31 cellular contexts compared by ENCODE assay signal in the genomic region with DNA sequence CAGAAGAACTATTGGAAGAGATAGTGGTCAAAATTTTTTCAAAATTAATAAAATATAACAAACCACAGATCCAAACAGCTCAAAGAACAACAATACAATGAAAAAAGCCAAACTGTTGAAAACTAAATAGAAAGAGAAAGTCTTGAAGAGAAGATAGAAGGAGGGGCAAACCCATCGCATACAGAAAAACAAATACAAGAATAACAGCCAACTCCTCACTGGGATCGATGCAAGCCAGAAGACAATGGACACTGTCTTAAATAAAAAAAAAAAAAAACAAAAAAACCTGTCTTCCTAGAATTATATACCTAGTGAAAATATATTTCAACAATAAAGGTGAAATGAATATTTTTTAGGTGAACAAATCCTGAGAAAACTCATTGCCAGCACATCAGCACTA. TPM values are rescaled to one million over a fixed set of nuclear protein-coding genes. Genes with fewer than 3 reads are reported as not detected.
"Had no signal": no experiment of that assay in that cellular context is flagged by ENCODE, and none has a peak within 500 bp of the region (broad histone marks: within the 10 kb centered on the region; RNA-seq: fewer than 3 reads in every experiment).

No MANE protein-coding gene starts in this region.

- H3K4me1 ChIP-seq: ascending aorta, SJCRH30 had no signal

- H3K27me3 Mint-ChIP-seq: activated CD4-positive, alpha-beta T cell treated with anti-CD3 and anti-CD28 coated beads, Interleukin-2, amount 10 ng/mL, durations not matched to agents 7 days and 5 days; activated naive CD4-positive, alpha-beta T cell treated with anti-CD3 and anti-CD28 coated beads, Interleukin-2, amount 50 U/mL, for 24 hours; activated T-cell treated with anti-CD3 and anti-CD28 coated beads, Interleukin-2, amount 50 U/mL, for 24 hours had no signal

- H3K9me3 Mint-ChIP-seq: activated naive CD4-positive, alpha-beta T cell treated with anti-CD3 and anti-CD28 coated beads, Interleukin-2, amount 50 U/mL, for 24 hours; activated T-cell treated with anti-CD3 and anti-CD28 coated beads, Interleukin-2, amount 50 U/mL, for 24 hours; central memory CD8-positive, alpha-beta T cell had no signal

- H3K27ac ChIP-seq: ascending aorta, cardiac muscle cell, SJCRH30, SK-N-MC, VCaP had no signal

- H3K36me3 ChIP-seq: ascending aorta, cardiac muscle cell, SJCRH30 had no signal

- H3K9me3 ChIP-seq: ascending aorta had no signal

- H3K4me3 Mint-ChIP-seq: activated CD4-positive, alpha-beta T cell treated with anti-CD3 and anti-CD28 coated beads, Interleukin-2, amount 10 ng/mL, durations not matched to agents 7 days and 5 days; activated CD8-positive, alpha-beta T cell treated with anti-CD3 and anti-CD28 coated beads, Interleukin-2, amount 10 ng/mL, durations not matched to agents 7 days and 5 days; activated naive CD4-positive, alpha-beta T cell treated with anti-CD3 and anti-CD28 coated beads, Interleukin-2, amount 50 U/mL, for 24 hours; activated naive CD8-positive, alpha-beta T cell treated with anti-CD3 and anti-CD28 coated beads, Interleukin-2, amount 10 ng/mL, durations not matched to agents 7 days and 5 days; activated T-cell treated with anti-CD3 and anti-CD28 coated beads, Interleukin-2, amount 50 U/mL, for 24 hours; central memory CD8-positive, alpha-beta T cell; T-helper 1 cell treated with Interleukin-12 subunit alpha and Interleukin-12 subunit beta and Interleukin-4 antibody, amounts not matched to agents 30 μg/mL and 1 μg/mL, for 36 hours; T-helper 2 cell treated with Interferon-gamma antibody and Interleukin-4, amounts not matched to agents 5 μg/mL and 100 μg/mL, for 36 hours had no signal

- H3K4me3 ChIP-seq: ascending aorta, cardiac muscle cell, SJCRH30, SK-N-MC had no signal

- H3K27me3 ChIP-seq: ascending aorta, cardiac muscle cell, SJCRH30 had no signal

- ATAC-seq: activated CD8-positive, alpha-beta T cell treated with anti-CD3 and anti-CD28 coated beads, Interleukin-2, amount 10 ng/mL, durations not matched to agents 7 days and 5 days; Panc1 had no signal

- H3K27ac Mint-ChIP-seq: activated CD4-positive, alpha-beta T cell treated with anti-CD3 and anti-CD28 coated beads, Interleukin-2, amount 10 ng/mL, durations not matched to agents 7 days and 5 days; activated CD8-positive, alpha-beta T cell treated with anti-CD3 and anti-CD28 coated beads, Interleukin-2, amount 10 ng/mL, durations not matched to agents 7 days and 5 days; activated naive CD4-positive, alpha-beta T cell treated with anti-CD3 and anti-CD28 coated beads, Interleukin-2, amount 50 U/mL, for 24 hours; activated naive CD8-positive, alpha-beta T cell treated with anti-CD3 and anti-CD28 coated beads, Interleukin-2, amount 10 ng/mL, durations not matched to agents 7 days and 5 days; activated T-cell treated with anti-CD3 and anti-CD28 coated beads, Interleukin-2, amount 50 U/mL, for 24 hours; activated T-helper 2 cell treated with anti-CD3 and anti-CD28 coated beads, Interferon-gamma antibody, Interleukin-2, Interleukin-4, amounts not matched to agents 10 μg/mL and 5 μg/mL and 100 μg/mL, durations not matched to agents 14 hours and 24 hours and 36 hours; T-helper 1 cell treated with Interleukin-12 subunit alpha and Interleukin-12 subunit beta and Interleukin-4 antibody, amounts not matched to agents 30 μg/mL and 1 μg/mL, for 36 hours; T-helper 2 cell treated with Interferon-gamma antibody and Interleukin-4, amounts not matched to agents 5 μg/mL and 100 μg/mL, for 36 hours had no signal

- H3K4me1 Mint-ChIP-seq: activated naive CD4-positive, alpha-beta T cell treated with anti-CD3 and anti-CD28 coated beads, Interleukin-2, amount 50 U/mL, for 24 hours had no signal

- DNase-seq: activated CD4-positive, alpha-beta T cell treated with anti-CD3 and anti-CD28 coated beads, Interleukin-2, amount 10 ng/mL, durations not matched to agents 7 days and 5 days; activated CD4-positive, alpha-beta T cell treated with anti-CD3 and anti-CD28 coated beads, Interleukin-2, amount 50 U/mL, for 48 hours; activated CD4-positive, CD25-positive, alpha-beta regulatory T cell; activated CD8-positive, alpha-beta T cell treated with anti-CD3 and anti-CD28 coated beads, Interleukin-2, amount 10 ng/mL, durations not matched to agents 7 days and 5 days; activated gamma-delta T cell; activated naive CD4-positive, alpha-beta T cell treated with Interleukin-2 at 50 U/mL for 16 hours; activated naive CD8-positive, alpha-beta T cell treated with anti-CD3 and anti-CD28 coated beads, Interleukin-2, amount 10 ng/mL, durations not matched to agents 7 days and 5 days; activated T-cell treated with anti-CD3 and anti-CD28 coated beads, Interleukin-2, amount 50 U/mL, for 24 hours; amygdala; NCI-H1048; NCI-H1436 treated with DMSO at 0.1 percent for 48 hours; NCI-H1694 treated with DMSO at 0.1 percent for 48 hours; NCI-H2029; NCI-H2171 treated with DMSO at 0.1 percent for 48 hours; NCI-H2227 treated with DMSO at 0.1 percent for 48 hours; NCI-H446; NCI-H510A treated with DMSO at 0.1 percent for 48 hours; SHP77; SJCRH30 had no signal

RNA-seq across cellular contexts. Expression of gene PROKR1, which starts 57.2 kb away (rescaled TPM):
- total RNA-seq: activated CD4-positive, alpha-beta T cell treated with anti-CD3 and anti-CD28 coated beads, Interleukin-2, amount 10 ng/mL, durations not matched to agents 7 days and 5 days; activated CD8-positive, alpha-beta T cell treated with anti-CD3 and anti-CD28 coated beads, Interleukin-2, amount 10 ng/mL, durations not matched to agents 7 days and 5 days; activated naive CD8-positive, alpha-beta T cell treated with anti-CD3 and anti-CD28 coated beads, Interleukin-2, amount 10 ng/mL, durations not matched to agents 7 days and 5 days; activated T-helper 2 cell treated with anti-CD3 and anti-CD28 coated beads, Interferon-gamma antibody, Interleukin-2, Interleukin-4, amounts not matched to agents 10 μg/mL and 5 μg/mL and 100 μg/mL, durations not matched to agents 14 hours and 24 hours and 36 hours; ascending aorta; chondrocyte; RPMI7951; SJCRH30 had no signal
- polyA plus RNA-seq: cardiac muscle cell had no signal
